15 cellular contexts compared by ENCODE assay signal in genomic region chr10:7119325-7120015, GRCh38.
"Had no signal": no experiment of that assay in that cellular context is flagged by ENCODE, and none has a peak within 500 bp of the region (broad histone marks: within the 10 kb centered on the region; RNA-seq: fewer than 3 reads in every experiment).

No MANE protein-coding gene starts in this region.

- H3K9me3 Mint-ChIP-seq: activated CD4-positive, alpha-beta T cell treated with anti-CD3 and anti-CD28 coated beads, Interleukin-2, amount 10 ng/mL, durations not matched to agents 7 days and 5 days; activated T-helper 2 cell treated with anti-CD3 and anti-CD28 coated beads, Interferon-gamma antibody, Interleukin-2, Interleukin-4, amounts not matched to agents 10 μg/mL and 5 μg/mL and 100 μg/mL, durations not matched to agents 14 hours and 24 hours and 36 hours; neural progenitor cell; stimulated activated naive CD8-positive, alpha-beta T cell treated with anti-CD3 and anti-CD28 coated beads, Interleukin-15, Interleukin-2, amounts not matched to agents 100 ng/mL and 50 ng/mL, for 24 hours had no signal

- H2AFZ ChIP-seq: neural progenitor cell had no signal

- H3K27ac Mint-ChIP-seq: activated CD4-positive, alpha-beta T cell treated with anti-CD3 and anti-CD28 coated beads, Interleukin-2, amount 10 ng/mL, durations not matched to agents 7 days and 5 days; activated T-helper 2 cell treated with anti-CD3 and anti-CD28 coated beads, Interferon-gamma antibody, Interleukin-2, Interleukin-4, amounts not matched to agents 10 μg/mL and 5 μg/mL and 100 μg/mL, durations not matched to agents 14 hours and 24 hours and 36 hours; neural progenitor cell; stimulated activated naive CD8-positive, alpha-beta T cell treated with anti-CD3 and anti-CD28 coated beads, Interleukin-15, Interleukin-2, amounts not matched to agents 100 ng/mL and 50 ng/mL, for 24 hours had no signal

- H3K4me3 ChIP-seq: adrenal gland, gastroesophageal sphincter, left ventricle myocardium inferior, neural progenitor cell, pancreas, upper lobe of left lung had no signal

- H3K9me3 ChIP-seq: adrenal gland, gastroesophageal sphincter, left ventricle myocardium inferior, pancreas, upper lobe of left lung had no signal

- H3K36me3 Mint-ChIP-seq: neural progenitor cell had no signal

- H3K27me3 ChIP-seq: adrenal gland, gastroesophageal sphincter, neural progenitor cell, upper lobe of left lung had no signal

- FAIRE-seq: keratinocyte, pancreas had no signal

- H3K27ac ChIP-seq: adrenal gland, gastroesophageal sphincter, left ventricle myocardium inferior, neural progenitor cell, pancreas, upper lobe of left lung had no signal

- H3K36me3 ChIP-seq: adrenal gland, gastroesophageal sphincter, left ventricle myocardium inferior, neural progenitor cell, pancreas, upper lobe of left lung had no signal

- H3K27me3 Mint-ChIP-seq: stimulated activated naive CD8-positive, alpha-beta T cell treated with anti-CD3 and anti-CD28 coated beads, Interleukin-15, Interleukin-2, amounts not matched to agents 100 ng/mL and 50 ng/mL, for 24 hours had no signal

- H3K4me2 ChIP-seq: neural progenitor cell had no signal

- ATAC-seq: gastroesophageal sphincter, pancreas had no signal

- H3K4me3 Mint-ChIP-seq: activated CD4-positive, alpha-beta T cell treated with anti-CD3 and anti-CD28 coated beads, Interleukin-2, amount 10 ng/mL, durations not matched to agents 7 days and 5 days; neural progenitor cell; stimulated activated naive CD8-positive, alpha-beta T cell treated with anti-CD3 and anti-CD28 coated beads, Interleukin-15, Interleukin-2, amounts not matched to agents 100 ng/mL and 50 ng/mL, for 24 hours had no signal

- H3K4me1 ChIP-seq: adrenal gland, gastroesophageal sphincter, left ventricle myocardium inferior, neural progenitor cell, pancreas, upper lobe of left lung had no signal

- DNase-seq: activated CD4-positive, alpha-beta T cell treated with anti-CD3 and anti-CD28 coated beads, Interleukin-2, amount 10 ng/mL, durations not matched to agents 7 days and 5 days; activated CD4-positive, CD25-positive, alpha-beta regulatory T cell; activated naive CD4-positive, alpha-beta T cell treated with anti-CD3 and anti-CD28 coated beads, Interleukin-2, amount 50 U/mL, for 16 hours; adrenal gland; left ventricle myocardium inferior; pancreas; retina; stimulated activated CD4-positive, alpha-beta T cell treated with anti-CD3 and anti-CD28 coated beads, Interleukin-4, amount 100 ng/mL, for 1 hour; stimulated activated CD8-positive, alpha-beta memory T cell treated with anti-CD3 and anti-CD28 coated beads, Interleukin-4, amount 100 ng/mL, for 48 hours; upper lobe of left lung had no signal
